ENCODE assay signal across 8 cellular contexts in the genomic region with DNA sequence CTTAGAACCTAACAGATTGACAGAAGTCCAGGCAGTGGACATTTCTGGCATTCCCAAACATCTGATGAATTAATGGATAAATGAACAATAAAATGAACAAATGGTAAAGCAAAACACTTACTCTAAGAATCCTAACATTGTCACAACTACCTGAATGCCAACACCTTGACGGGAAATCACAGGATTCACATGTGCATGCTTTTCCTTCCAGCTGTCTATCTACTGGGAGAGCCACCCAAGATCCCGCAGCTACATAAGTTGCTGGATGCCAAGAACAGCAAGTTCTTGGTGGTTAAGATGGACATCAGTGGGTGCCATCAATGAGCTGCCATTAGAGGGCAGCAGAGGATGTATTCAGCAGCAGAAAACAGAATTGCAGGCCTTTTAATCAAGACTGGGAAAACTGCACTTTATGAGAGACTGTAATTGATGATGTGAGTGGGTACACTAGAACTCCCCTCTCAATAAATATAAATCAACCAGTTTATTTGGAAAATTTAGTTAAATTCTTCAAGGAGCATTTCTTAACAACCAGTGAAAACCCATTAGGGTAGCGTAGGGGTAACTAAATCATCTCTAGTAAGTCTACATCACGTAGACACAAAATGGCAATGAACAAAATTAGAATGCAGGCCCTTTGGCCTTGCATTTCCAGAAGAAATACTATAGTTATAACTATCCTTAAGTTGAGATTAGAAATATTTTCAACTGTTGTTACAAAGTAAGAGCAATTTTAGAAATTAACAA. TPM values are rescaled to one million over a fixed set of nuclear protein-coding genes. Genes with fewer than 3 reads are reported as not detected.
DNase-seq lines count a peak whose midpoint lies in the region; ATAC-seq and TF ChIP-seq lines count a peak whose summit lies in the region.

No MANE protein-coding gene starts in this region.

- DNase-seq in GM12864 (ENCODE audit: low read depth), result peak; percentile 37
- DNase-seq in HCEC 1CT, result peak; percentile 64
- DNase-seq in NCI-H1105 (lab: John Stamatoyannopoulos, UW), result peak; percentile 30
- DNase-seq in T-helper 17 cell, result peak in 1 of 3 donors; percentile 21
- DNase-seq in brain microvascular endothelial cell, result peak; percentile 87
- DNase-seq in inferior parietal cortex (ENCODE audit: extremely low spot score), result peak; percentile 92
- peak; percentile 9 to 47 (median 28) for DNase-seq in stimulated activated CD4-positive, alpha-beta T cell treated with anti-CD3 and anti-CD28 coated beads, Interleukin-12 subunit alpha, Interleukin-12 subunit beta, amount 100 ng/mL, for 48 hours (ENCODE audit: low read depth in 2 of 3, low spot score in 1 of 3)
- no peak for DNase-seq in stimulated activated effector memory CD8-positive, alpha-beta T cell treated with anti-CD3 and anti-CD28 coated beads, Interleukin-12 subunit alpha, Interleukin-12 subunit beta, amount 100 ng/mL, for 72 hours (ENCODE audit: low spot score in 2 of 2)

- H3K27ac ChIP-seq in brain microvascular endothelial cell, result no peak overlapping the region

- in situ Hi-C loops in brain microvascular endothelial cell (cut with HindIII; ENCODE audit: low pct_ligation_motif_present, low sequenced_read_pairs), result no loop called here

- H3K27me3 Mint-ChIP-seq in T-helper 17 cell, result no peaks in the 10 kb centered on the region

- ATAC-seq in T-helper 17 cell, result peak; percentile 59
- ATAC-seq in stimulated activated effector memory CD8-positive, alpha-beta T cell treated with anti-CD3 and anti-CD28 coated beads, Interleukin-12 subunit alpha, Interleukin-12 subunit beta, amount 100 ng/mL, for 72 hours, result no peak

- H3K9me3 ChIP-seq in T-helper 17 cell (ENCODE audit: control insufficient read depth, low read length, poor library complexity, severe bottlenecking), result no peaks in the 10 kb centered on the region

- no peak overlapping the region for H3K27ac Mint-ChIP-seq in T-helper 17 cell
- no peak overlapping the region for H3K27ac Mint-ChIP-seq in stimulated activated effector memory CD8-positive, alpha-beta T cell treated with anti-CD3 and anti-CD28 coated beads, Interleukin-12 subunit alpha, Interleukin-12 subunit beta, amount 100 ng/mL, for 72 hours

- TF ChIP-seq CTCF in GM12864 (IDR thresholded peaks at IDR 0.05; ENCODE audit: low read depth, low read length, missing control alignments), result peak; percentile 89
- peak; percentile 94 for TF ChIP-seq CTCF in brain microvascular endothelial cell (IDR thresholded peaks at IDR 0.05; ENCODE audit: low read depth, low read length, missing control alignments)

- H3K4me3 ChIP-seq in GM12864 (ENCODE audit: low read depth, low read length) (no peak overlapping the region), brain microvascular endothelial cell (ENCODE audit: low read depth, low read length) (no peak overlapping the region)

- no peak overlapping the region for H3K4me3 Mint-ChIP-seq in T-helper 17 cell
- no peak overlapping the region for H3K4me3 Mint-ChIP-seq in stimulated activated effector memory CD8-positive, alpha-beta T cell treated with anti-CD3 and anti-CD28 coated beads, Interleukin-12 subunit alpha, Interleukin-12 subunit beta, amount 100 ng/mL, for 72 hours

- no peaks in the 10 kb centered on the region for H3K36me3 ChIP-seq in brain microvascular endothelial cell (replicated peaks)

- H3K36me3 Mint-ChIP-seq in T-helper 17 cell (ENCODE audit: low read depth), result no peaks in the 10 kb centered on the region
- no peaks in the 10 kb centered on the region for H3K36me3 Mint-ChIP-seq in stimulated activated effector memory CD8-positive, alpha-beta T cell treated with anti-CD3 and anti-CD28 coated beads, Interleukin-12 subunit alpha, Interleukin-12 subunit beta, amount 100 ng/mL, for 72 hours

- H3K9me3 Mint-ChIP-seq in stimulated activated effector memory CD8-positive, alpha-beta T cell treated with anti-CD3 and anti-CD28 coated beads, Interleukin-12 subunit alpha, Interleukin-12 subunit beta, amount 100 ng/mL, for 72 hours, result no peaks in the 10 kb centered on the region

- H3K4me1 Mint-ChIP-seq in T-helper 17 cell, result no peaks in the 10 kb centered on the region
- no peaks in the 10 kb centered on the region for H3K4me1 Mint-ChIP-seq in stimulated activated effector memory CD8-positive, alpha-beta T cell treated with anti-CD3 and anti-CD28 coated beads, Interleukin-12 subunit alpha, Interleukin-12 subunit beta, amount 100 ng/mL, for 72 hours

- no peaks in the 10 kb centered on the region for H3K27me3 ChIP-seq in brain microvascular endothelial cell (replicated peaks)

RNA-seq across cellular contexts. Expression of gene SESTD1, which starts 45.6 kb away (rescaled TPM):
- 10 to 100 TPM; 16.1 to 16.3 TPM for total RNA-seq in T-helper 17 cell

Comparison
In these comparisons a context has a peak if more than half of its experiments do, and no peak if none do; other contexts are left out.
1. DNase-seq: peak in GM12864 (single experiment), HCEC 1CT (single experiment), NCI-H1105 (single experiment), brain microvascular endothelial cell (single experiment), inferior parietal cortex (single experiment) and stimulated activated CD4-positive, alpha-beta T cell treated with anti-CD3 and anti-CD28 coated beads, Interleukin-12 subunit alpha, Interleukin-12 subunit beta, amount 100 ng/mL, for 48 hours (3 of 3); none in stimulated activated effector memory CD8-positive, alpha-beta T cell treated with anti-CD3 and anti-CD28 coated beads, Interleukin-12 subunit alpha, Interleukin-12 subunit beta, amount 100 ng/mL, for 72 hours (0 of 2).